ENCODE assay signal across 1 cellular context in genomic region chr9:131252120-131252519, GRCh38.
TF ChIP-seq lines count a peak whose summit lies in the region.

No MANE protein-coding gene starts in this region.

TF ChIP-seq in GM12878, 131 proteins besides CTCF, POLR2A, EP300 and RAD21:
- TF ChIP-seq STAT1 (conservative IDR thresholded peaks at IDR 0.05) (0 out of 2 replicates have a peak, but pooled peaks have one; percentile 15), USF1 (IDR thresholded peaks at IDR 0.05; ENCODE audit: borderline replicate concordance, extremely low read length, insufficient read depth, low read depth, low read length) (peak; percentile 28), LARP7 (IDR thresholded peaks at IDR 0.05) (0 out of 2 replicates have a peak, but pooled peaks have one; percentile 48), DPF2 (IDR thresholded peaks at IDR 0.05) (no peak)
